Comparison of ENCODE assay signal across 21 cellular contexts in genomic region chr4:13007802-13008201, GRCh38.
"Had no signal": no experiment of that assay in that cellular context is flagged by ENCODE, and none has a peak within 500 bp of the region (broad histone marks: within the 10 kb centered on the region; RNA-seq: fewer than 3 reads in every experiment).

No MANE protein-coding gene starts in this region.

- H3K9me3 Mint-ChIP-seq: endodermal cell had no signal

- H3K27me3 ChIP-seq: colonic mucosa, esophagus squamous epithelium, foreskin keratinocyte, gastroesophageal sphincter, heart right ventricle, left lung had no signal

- DNase-seq: colonic mucosa; cortex of kidney; effector CD8-positive, alpha-beta T cell; effector memory CD8-positive, alpha-beta T cell; endodermal cell; erythroblast; esophagus squamous epithelium; foreskin keratinocyte; head of caudate nucleus; heart right ventricle; hippocampal formation; left cardiac atrium; left lung; left ventricle myocardium superior; lower lobe of right lung; mucosa of descending colon had no signal

- H3K27ac Mint-ChIP-seq: dendritic cell treated with granulocyte-macrophage colony-stimulating factor and Interleukin-4, amounts not matched to agents 40 ng/mL and 50 ng/mL, for 4 days; effector memory CD8-positive, alpha-beta T cell; endodermal cell; mesothelial cell of epicardium had no signal

- H3K27ac ChIP-seq: colonic mucosa, epithelial cell of prostate, esophagus squamous epithelium, foreskin keratinocyte, gastroesophageal sphincter, heart right ventricle, left lung, lower lobe of right lung had no signal

- H3K36me3 ChIP-seq: colonic mucosa, esophagus squamous epithelium, gastroesophageal sphincter, heart right ventricle, left lung, lower lobe of right lung had no signal

- H3K4me3 ChIP-seq: colonic mucosa, esophagus squamous epithelium, gastroesophageal sphincter, heart right ventricle, left lung, lower lobe of right lung, mucosa of descending colon had no signal

- H3K27me3 Mint-ChIP-seq: dendritic cell treated with granulocyte-macrophage colony-stimulating factor and Interleukin-4, amounts not matched to agents 40 ng/mL and 50 ng/mL, for 4 days; effector memory CD8-positive, alpha-beta T cell had no signal

- H3K9me3 ChIP-seq: colonic mucosa, esophagus squamous epithelium, gastroesophageal sphincter, heart right ventricle, lower lobe of right lung, mucosa of descending colon had no signal

- H3K4me1 ChIP-seq: colonic mucosa, esophagus squamous epithelium, foreskin keratinocyte, gastroesophageal sphincter, heart right ventricle, left lung, lower lobe of right lung had no signal

- H3K4me3 Mint-ChIP-seq: dendritic cell treated with granulocyte-macrophage colony-stimulating factor and Interleukin-4, amounts not matched to agents 40 ng/mL and 50 ng/mL, for 4 days; effector memory CD8-positive, alpha-beta T cell; endodermal cell; mesothelial cell of epicardium had no signal

- H3K36me3 Mint-ChIP-seq: mesothelial cell of epicardium had no signal

- ATAC-seq: effector memory CD8-positive, alpha-beta T cell; esophagus mucosa; foreskin keratinocyte; gastroesophageal sphincter; heart right ventricle; left cardiac atrium; left lung; left ventricle myocardium superior; lower lobe of right lung; mucosa of descending colon had no signal

- H3K4me1 Mint-ChIP-seq: endodermal cell, mesothelial cell of epicardium had no signal
